Comparison of ENCODE assay signal across 1 cellular context in the genomic region with DNA sequence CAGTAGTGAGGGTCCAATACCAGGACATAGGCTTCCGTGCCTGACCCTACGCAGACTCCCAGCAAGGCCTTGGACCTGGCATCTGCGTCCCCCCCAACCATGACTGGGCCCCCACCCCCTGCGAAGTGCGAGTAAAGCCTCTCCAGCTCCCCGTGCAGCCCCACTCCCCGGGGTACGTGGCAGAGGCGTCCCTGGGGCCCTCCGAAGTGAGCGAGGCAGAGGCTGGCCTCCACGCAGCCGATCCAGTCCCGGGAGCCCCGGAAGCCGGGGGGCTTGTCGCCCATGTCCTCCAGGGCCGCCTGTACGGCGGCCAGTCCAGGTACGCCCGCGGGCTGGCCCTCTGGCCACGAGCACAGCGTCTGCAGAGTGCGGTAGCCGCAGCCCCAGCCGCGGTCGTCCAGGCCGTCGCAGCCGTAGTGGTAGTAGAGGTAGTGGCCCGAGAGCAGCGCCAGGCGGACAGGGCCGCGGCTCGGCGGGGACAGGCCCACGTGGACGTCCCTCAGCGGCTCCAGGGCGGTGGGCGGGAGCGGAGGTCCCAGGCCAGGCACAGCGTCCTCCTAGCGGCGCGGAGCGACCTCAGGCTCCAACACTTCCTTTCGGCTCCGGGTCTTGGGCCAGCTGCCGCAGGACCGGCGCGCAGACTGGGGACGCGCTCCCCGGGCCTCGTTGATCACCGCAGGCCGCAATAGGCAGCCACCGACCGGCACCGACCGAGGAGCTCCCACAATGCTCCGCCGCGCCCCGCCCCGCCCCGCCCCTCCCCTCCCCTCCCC.
TF ChIP-seq lines count a peak whose summit lies in the region.

A gene (minus strand): TSS at position 728 of the 773 bp plus-strand sequence. CDS start 444 bp downstream, at position 284.

TF ChIP-seq in HepG2, 621 proteins besides CTCF, POLR2A, EP300 and RAD21 (continued from another document and continues in another):
- peak; percentile 76; the same call in 1 of the 2 replicates for TF ChIP-seq ZNF564 (CRISPR knock-in tag; IDR thresholded peaks at IDR 0.05)
- peak; percentile 76; the same call in 1 of the 2 replicates for TF ChIP-seq GLI4 (CRISPR knock-in tag; IDR thresholded peaks at IDR 0.05; ENCODE audit: borderline replicate concordance)
- no peak for TF ChIP-seq CEBPB (IDR thresholded peaks at IDR 0.05; ENCODE audit: borderline replicate concordance, low read depth, low read length)
- peak; percentile 85; the same call in 1 of the 2 replicates for TF ChIP-seq HDAC1 (CRISPR knock-in tag; IDR thresholded peaks at IDR 0.05)
- TF ChIP-seq NFE2L1 (CRISPR knock-in tag; IDR thresholded peaks at IDR 0.05; ENCODE audit: borderline replicate concordance) = no peak; the same call in 1 of the 2 replicates
- peak; percentile 61; the same call in 1 of the 2 replicates for TF ChIP-seq ZNF30 (CRISPR knock-in tag; IDR thresholded peaks at IDR 0.05)
- TF ChIP-seq ZNF17 (CRISPR knock-in tag; IDR thresholded peaks at IDR 0.05) = 0 out of 2 replicates have a peak, but pooled peaks have one; percentile 83
- TF ChIP-seq ZBTB1 (CRISPR knock-in tag; IDR thresholded peaks at IDR 0.05; ENCODE audit: borderline replicate concordance) = 0 out of 2 replicates have a peak, but pooled peaks have one; percentile 49
- 0 out of 2 replicates have a peak, but pooled peaks have one; percentile 80 for TF ChIP-seq ZNF260 (CRISPR knock-in tag; IDR thresholded peaks at IDR 0.05; ENCODE audit: borderline replicate concordance, low read depth)
- peak; percentile 50; the same call in 1 of the 2 replicates for TF ChIP-seq ZNF768 (CRISPR knock-in tag; IDR thresholded peaks at IDR 0.05)
- TF ChIP-seq ZNF317 (CRISPR knock-in tag; IDR thresholded peaks at IDR 0.05) = 0 out of 2 replicates have a peak, but pooled peaks have one; percentile 37
- peak; percentile 90; the same call in 1 of the 2 replicates for TF ChIP-seq SIN3A (IDR thresholded peaks at IDR 0.05; ENCODE audit: borderline replicate concordance, low read depth, low read length)
- TF ChIP-seq, protein P1, sequence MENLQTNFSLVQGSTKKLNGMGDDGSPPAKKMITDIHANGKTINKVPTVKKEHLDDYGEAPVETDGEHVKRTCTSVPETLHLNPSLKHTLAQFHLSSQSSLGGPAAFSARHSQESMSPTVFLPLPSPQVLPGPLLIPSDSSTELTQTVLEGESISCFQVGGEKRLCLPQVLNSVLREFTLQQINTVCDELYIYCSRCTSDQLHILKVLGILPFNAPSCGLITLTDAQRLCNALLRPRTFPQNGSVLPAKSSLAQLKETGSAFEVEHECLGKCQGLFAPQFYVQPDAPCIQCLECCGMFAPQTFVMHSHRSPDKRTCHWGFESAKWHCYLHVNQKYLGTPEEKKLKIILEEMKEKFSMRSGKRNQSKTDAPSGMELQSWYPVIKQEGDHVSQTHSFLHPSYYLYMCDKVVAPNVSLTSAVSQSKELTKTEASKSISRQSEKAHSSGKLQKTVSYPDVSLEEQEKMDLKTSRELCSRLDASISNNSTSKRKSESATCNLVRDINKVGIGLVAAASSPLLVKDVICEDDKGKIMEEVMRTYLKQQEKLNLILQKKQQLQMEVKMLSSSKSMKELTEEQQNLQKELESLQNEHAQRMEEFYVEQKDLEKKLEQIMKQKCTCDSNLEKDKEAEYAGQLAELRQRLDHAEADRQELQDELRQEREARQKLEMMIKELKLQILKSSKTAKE (CRISPR knock-in tag; IDR thresholded peaks at IDR 0.05; ENCODE audit: borderline replicate concordance) = no peak
- 0 out of 2 replicates have a peak, but pooled peaks have one; percentile 48 for TF ChIP-seq ZNF839 (CRISPR knock-in tag; IDR thresholded peaks at IDR 0.05; ENCODE audit: borderline replicate concordance)
- TF ChIP-seq ZNF143 (CRISPR knock-in tag; IDR thresholded peaks at IDR 0.05) = peak; percentile 85
- 0 out of 2 replicates have a peak, but pooled peaks have one; percentile 87 for TF ChIP-seq CAMTA2 (CRISPR knock-in tag; IDR thresholded peaks at IDR 0.05; ENCODE audit: borderline replicate concordance)
- TF ChIP-seq ZNF746 (CRISPR knock-in tag; IDR thresholded peaks at IDR 0.05) = peak; percentile 48; the same call in 1 of the 2 replicates
- TF ChIP-seq ZNF225 (CRISPR knock-in tag; IDR thresholded peaks at IDR 0.05) = peak; percentile 81; the same call in 1 of the 2 replicates
- TF ChIP-seq RBFOX2 (IDR thresholded peaks at IDR 0.05; ENCODE audit: low read depth, low read length) = peak; percentile 90
- TF ChIP-seq, protein P2, sequence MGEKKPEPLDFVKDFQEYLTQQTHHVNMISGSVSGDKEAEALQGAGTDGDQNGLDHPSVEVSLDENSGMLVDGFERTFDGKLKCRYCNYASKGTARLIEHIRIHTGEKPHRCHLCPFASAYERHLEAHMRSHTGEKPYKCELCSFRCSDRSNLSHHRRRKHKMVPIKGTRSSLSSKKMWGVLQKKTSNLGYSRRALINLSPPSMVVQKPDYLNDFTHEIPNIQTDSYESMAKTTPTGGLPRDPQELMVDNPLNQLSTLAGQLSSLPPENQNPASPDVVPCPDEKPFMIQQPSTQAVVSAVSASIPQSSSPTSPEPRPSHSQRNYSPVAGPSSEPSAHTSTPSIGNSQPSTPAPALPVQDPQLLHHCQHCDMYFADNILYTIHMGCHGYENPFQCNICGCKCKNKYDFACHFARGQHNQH (CRISPR knock-in tag; IDR thresholded peaks at IDR 0.05) = peak; percentile 17; the same call in 1 of the 2 replicates
- no peak for TF ChIP-seq NR2F2 (IDR thresholded peaks at IDR 0.05; ENCODE audit: borderline replicate concordance, low read depth)
- 0 out of 2 replicates have a peak, but pooled peaks have one; percentile 57 for TF ChIP-seq ZBTB7A (CRISPR knock-in tag; IDR thresholded peaks at IDR 0.05)
- TF ChIP-seq ZNF44 (CRISPR knock-in tag; IDR thresholded peaks at IDR 0.05) = 0 out of 2 replicates have a peak, but pooled peaks have one; percentile 68
- peak; percentile 82 for TF ChIP-seq KDM2A (CRISPR knock-in tag; IDR thresholded peaks at IDR 0.05; ENCODE audit: borderline replicate concordance, low read depth)
- TF ChIP-seq, protein P3, sequence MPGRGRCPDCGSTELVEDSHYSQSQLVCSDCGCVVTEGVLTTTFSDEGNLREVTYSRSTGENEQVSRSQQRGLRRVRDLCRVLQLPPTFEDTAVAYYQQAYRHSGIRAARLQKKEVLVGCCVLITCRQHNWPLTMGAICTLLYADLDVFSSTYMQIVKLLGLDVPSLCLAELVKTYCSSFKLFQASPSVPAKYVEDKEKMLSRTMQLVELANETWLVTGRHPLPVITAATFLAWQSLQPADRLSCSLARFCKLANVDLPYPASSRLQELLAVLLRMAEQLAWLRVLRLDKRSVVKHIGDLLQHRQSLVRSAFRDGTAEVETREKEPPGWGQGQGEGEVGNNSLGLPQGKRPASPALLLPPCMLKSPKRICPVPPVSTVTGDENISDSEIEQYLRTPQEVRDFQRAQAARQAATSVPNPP (CRISPR knock-in tag; IDR thresholded peaks at IDR 0.05) = peak; percentile 67; the same call in 1 of the 2 replicates
- TF ChIP-seq, protein P4, sequence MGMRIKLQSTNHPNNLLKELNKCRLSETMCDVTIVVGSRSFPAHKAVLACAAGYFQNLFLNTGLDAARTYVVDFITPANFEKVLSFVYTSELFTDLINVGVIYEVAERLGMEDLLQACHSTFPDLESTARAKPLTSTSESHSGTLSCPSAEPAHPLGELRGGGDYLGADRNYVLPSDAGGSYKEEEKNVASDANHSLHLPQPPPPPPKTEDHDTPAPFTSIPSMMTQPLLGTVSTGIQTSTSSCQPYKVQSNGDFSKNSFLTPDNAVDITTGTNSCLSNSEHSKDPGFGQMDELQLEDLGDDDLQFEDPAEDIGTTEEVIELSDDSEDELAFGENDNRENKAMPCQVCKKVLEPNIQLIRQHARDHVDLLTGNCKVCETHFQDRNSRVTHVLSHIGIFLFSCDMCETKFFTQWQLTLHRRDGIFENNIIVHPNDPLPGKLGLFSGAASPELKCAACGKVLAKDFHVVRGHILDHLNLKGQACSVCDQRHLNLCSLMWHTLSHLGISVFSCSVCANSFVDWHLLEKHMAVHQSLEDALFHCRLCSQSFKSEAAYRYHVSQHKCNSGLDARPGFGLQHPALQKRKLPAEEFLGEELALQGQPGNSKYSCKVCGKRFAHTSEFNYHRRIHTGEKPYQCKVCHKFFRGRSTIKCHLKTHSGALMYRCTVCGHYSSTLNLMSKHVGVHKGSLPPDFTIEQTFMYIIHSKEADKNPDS (CRISPR knock-in tag; IDR thresholded peaks at IDR 0.05) = peak; percentile 39; the same call in 1 of the 2 replicates
- TF ChIP-seq, protein P5, sequence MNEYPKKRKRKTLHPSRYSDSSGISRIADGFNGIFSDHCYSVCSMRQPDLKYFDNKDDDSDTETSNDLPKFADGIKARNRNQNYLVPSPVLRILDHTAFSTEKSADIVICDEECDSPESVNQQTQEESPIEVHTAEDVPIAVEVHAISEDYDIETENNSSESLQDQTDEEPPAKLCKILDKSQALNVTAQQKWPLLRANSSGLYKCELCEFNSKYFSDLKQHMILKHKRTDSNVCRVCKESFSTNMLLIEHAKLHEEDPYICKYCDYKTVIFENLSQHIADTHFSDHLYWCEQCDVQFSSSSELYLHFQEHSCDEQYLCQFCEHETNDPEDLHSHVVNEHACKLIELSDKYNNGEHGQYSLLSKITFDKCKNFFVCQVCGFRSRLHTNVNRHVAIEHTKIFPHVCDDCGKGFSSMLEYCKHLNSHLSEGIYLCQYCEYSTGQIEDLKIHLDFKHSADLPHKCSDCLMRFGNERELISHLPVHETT (CRISPR knock-in tag; conservative IDR thresholded peaks at IDR 0.05) = peak; percentile 20; the same call in 1 of the 2 replicates
- TF ChIP-seq SP5 (CRISPR knock-in tag; IDR thresholded peaks at IDR 0.05; ENCODE audit: borderline replicate concordance, low read depth) = peak; percentile 12; the same call in 1 of the 2 replicates
- TF ChIP-seq ZNF180 (CRISPR knock-in tag; IDR thresholded peaks at IDR 0.05; ENCODE audit: borderline replicate concordance, low read depth) = peak; percentile 71; the same call in 1 of the 2 replicates
- TF ChIP-seq YEATS2 (CRISPR knock-in tag; IDR thresholded peaks at IDR 0.05; ENCODE audit: borderline replicate concordance) = peak; percentile 87
- no peak for TF ChIP-seq ZBTB3 (CRISPR knock-in tag; IDR thresholded peaks at IDR 0.05; ENCODE audit: borderline replicate concordance, low read depth)
- TF ChIP-seq, protein P6, sequence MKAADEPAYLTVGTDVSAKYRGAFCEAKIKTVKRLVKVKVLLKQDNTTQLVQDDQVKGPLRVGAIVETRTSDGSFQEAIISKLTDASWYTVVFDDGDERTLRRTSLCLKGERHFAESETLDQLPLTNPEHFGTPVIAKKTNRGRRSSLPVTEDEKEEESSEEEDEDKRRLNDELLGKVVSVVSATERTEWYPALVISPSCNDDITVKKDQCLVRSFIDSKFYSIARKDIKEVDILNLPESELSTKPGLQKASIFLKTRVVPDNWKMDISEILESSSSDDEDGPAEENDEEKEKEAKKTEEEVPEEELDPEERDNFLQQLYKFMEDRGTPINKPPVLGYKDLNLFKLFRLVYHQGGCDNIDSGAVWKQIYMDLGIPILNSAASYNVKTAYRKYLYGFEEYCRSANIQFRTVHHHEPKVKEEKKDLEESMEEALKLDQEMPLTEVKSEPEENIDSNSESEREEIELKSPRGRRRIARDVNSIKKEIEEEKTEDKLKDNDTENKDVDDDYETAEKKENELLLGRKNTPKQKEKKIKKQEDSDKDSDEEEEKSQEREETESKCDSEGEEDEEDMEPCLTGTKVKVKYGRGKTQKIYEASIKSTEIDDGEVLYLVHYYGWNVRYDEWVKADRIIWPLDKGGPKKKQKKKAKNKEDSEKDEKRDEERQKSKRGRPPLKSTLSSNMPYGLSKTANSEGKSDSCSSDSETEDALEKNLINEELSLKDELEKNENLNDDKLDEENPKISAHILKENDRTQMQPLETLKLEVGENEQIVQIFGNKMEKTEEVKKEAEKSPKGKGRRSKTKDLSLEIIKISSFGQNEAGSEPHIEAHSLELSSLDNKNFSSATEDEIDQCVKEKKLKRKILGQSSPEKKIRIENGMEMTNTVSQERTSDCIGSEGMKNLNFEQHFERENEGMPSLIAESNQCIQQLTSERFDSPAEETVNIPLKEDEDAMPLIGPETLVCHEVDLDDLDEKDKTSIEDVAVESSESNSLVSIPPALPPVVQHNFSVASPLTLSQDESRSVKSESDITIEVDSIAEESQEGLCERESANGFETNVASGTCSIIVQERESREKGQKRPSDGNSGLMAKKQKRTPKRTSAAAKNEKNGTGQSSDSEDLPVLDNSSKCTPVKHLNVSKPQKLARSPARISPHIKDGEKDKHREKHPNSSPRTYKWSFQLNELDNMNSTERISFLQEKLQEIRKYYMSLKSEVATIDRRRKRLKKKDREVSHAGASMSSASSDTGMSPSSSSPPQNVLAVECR (CRISPR knock-in tag; IDR thresholded peaks at IDR 0.05; ENCODE audit: borderline replicate concordance) = peak; percentile 96
- peak; percentile 66; the same call in 1 of the 2 replicates for TF ChIP-seq AHR (CRISPR knock-in tag; IDR thresholded peaks at IDR 0.05)
- TF ChIP-seq DR1 (CRISPR knock-in tag; IDR thresholded peaks at IDR 0.05) = peak; percentile 85
- TF ChIP-seq, protein P7, sequence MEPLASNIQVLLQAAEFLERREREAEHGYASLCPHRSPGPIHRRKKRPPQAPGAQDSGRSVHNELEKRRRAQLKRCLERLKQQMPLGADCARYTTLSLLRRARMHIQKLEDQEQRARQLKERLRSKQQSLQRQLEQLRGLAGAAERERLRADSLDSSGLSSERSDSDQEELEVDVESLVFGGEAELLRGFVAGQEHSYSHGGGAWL (CRISPR knock-in tag; IDR thresholded peaks at IDR 0.05) = peak; percentile 92
- TF ChIP-seq KDM6A (CRISPR knock-in tag; IDR thresholded peaks at IDR 0.05; ENCODE audit: low read depth) = no peak
- TF ChIP-seq, protein P8, sequence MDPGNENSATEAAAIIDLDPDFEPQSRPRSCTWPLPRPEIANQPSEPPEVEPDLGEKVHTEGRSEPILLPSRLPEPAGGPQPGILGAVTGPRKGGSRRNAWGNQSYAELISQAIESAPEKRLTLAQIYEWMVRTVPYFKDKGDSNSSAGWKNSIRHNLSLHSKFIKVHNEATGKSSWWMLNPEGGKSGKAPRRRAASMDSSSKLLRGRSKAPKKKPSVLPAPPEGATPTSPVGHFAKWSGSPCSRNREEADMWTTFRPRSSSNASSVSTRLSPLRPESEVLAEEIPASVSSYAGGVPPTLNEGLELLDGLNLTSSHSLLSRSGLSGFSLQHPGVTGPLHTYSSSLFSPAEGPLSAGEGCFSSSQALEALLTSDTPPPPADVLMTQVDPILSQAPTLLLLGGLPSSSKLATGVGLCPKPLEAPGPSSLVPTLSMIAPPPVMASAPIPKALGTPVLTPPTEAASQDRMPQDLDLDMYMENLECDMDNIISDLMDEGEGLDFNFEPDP (CRISPR knock-in tag; conservative IDR thresholded peaks at IDR 0.05) = no peak
- no peak for TF ChIP-seq TCF12 (IDR thresholded peaks at IDR 0.05)
- TF ChIP-seq TCF12 (CRISPR knock-in tag; IDR thresholded peaks at IDR 0.05) = peak; percentile 84; the same call in 1 of the 2 replicates
- TF ChIP-seq ZNF550 (CRISPR knock-in tag; IDR thresholded peaks at IDR 0.05; ENCODE audit: borderline replicate concordance) = 0 out of 2 replicates have a peak, but pooled peaks have one; percentile 48
- TF ChIP-seq FOXM1 (CRISPR knock-in tag; IDR thresholded peaks at IDR 0.05) = peak; percentile 90
- TF ChIP-seq KAT8 (CRISPR knock-in tag; IDR thresholded peaks at IDR 0.05) = peak; percentile 52; the same call in 1 of the 2 replicates
- TF ChIP-seq, protein P9, sequence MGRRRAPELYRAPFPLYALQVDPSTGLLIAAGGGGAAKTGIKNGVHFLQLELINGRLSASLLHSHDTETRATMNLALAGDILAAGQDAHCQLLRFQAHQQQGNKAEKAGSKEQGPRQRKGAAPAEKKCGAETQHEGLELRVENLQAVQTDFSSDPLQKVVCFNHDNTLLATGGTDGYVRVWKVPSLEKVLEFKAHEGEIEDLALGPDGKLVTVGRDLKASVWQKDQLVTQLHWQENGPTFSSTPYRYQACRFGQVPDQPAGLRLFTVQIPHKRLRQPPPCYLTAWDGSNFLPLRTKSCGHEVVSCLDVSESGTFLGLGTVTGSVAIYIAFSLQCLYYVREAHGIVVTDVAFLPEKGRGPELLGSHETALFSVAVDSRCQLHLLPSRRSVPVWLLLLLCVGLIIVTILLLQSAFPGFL (CRISPR knock-in tag; IDR thresholded peaks at IDR 0.05) = peak; percentile 89; the same call in 1 of the 2 replicates
- TF ChIP-seq SRSF1 (optimal IDR thresholded peaks at IDR 0.05; ENCODE audit: low read depth, low read length) = peak; percentile 63
